8 cellular contexts compared by ENCODE assay signal in the genomic region with DNA sequence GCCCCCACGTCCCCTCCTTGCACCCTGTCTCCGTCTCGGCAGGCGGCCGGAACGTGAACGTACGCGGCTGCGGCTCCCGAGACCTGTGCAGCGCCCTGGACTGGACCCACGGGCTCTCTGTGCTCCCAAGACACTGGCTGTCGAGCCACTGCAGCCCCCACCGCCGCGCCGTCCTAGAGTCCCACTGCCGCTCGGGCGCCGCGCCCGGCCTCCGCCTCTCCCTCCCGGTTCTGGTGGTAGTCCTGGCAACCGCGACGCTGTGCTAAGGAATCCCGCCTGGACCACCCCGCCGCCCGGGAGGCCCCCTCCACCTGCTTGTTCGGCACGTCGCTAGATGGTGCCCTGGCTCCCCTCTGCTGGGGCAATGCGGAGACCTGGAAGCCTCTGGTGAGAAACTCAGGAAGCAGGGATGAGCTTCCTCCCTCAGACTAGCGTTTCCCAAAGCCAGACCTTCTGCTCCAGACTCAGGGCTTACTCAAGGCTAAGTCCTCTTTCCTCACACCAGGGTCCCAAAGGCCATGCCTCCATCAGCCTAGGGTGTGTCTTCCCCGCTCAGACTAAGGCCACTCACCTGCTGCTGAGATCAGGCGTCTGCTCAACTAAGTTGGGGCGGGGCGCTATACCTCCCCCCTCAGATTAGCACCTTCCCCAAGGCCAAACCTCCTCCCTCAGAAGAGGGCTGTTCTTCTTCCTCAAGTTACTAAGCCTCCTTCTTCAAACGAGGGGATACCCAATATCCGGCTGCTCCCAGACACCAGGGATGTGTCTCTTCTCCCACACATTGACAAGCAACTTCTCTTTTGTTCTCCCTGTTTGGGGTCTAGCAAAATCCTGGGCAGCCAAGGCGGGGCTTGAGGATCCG.
DNase-seq lines count a peak whose midpoint lies in the region; ATAC-seq and TF ChIP-seq lines count a peak whose summit lies in the region.

No MANE protein-coding gene starts in this region.

- peak overlapping the region; percentile 19 for H3K4me3 ChIP-seq in astrocyte of the cerebellum (ENCODE audit: low read depth, low read length)

- peak; percentile 20 for TF ChIP-seq CTCF in astrocyte of the cerebellum (IDR thresholded peaks at IDR 0.05; ENCODE audit: low read depth, low read length, missing control alignments)
- TF ChIP-seq CTCF in GM13976 (IDR thresholded peaks at IDR 0.05; ENCODE audit: borderline replicate concordance, control extremely low read depth, extremely low read depth, insufficient read depth, missing control alignments) = no peak

- DNase-seq in activated naive CD4-positive, alpha-beta T cell treated with anti-CD3 and anti-CD28 coated beads, Interleukin-2, amount 10 ng/mL, durations not matched to agents 7 days and 5 days = no peak
- no peak for DNase-seq in activated naive CD4-positive, alpha-beta T cell treated with anti-CD3 and anti-CD28 coated beads, Interleukin-2, amount 50 U/mL, for 16 hours
- no peak for DNase-seq in astrocyte of the cerebellum (ENCODE audit: low read depth)
- DNase-seq in islet precursor cell = peak; percentile 79
- no peak for DNase-seq in superior temporal gyrus (ENCODE audit: extremely low spot score)
- DNase-seq in GM13976 (ENCODE audit: low spot score) = no peak

- H3K27ac Mint-ChIP-seq in activated naive CD4-positive, alpha-beta T cell treated with anti-CD3 and anti-CD28 coated beads, Interleukin-2, amount 10 ng/mL, durations not matched to agents 7 days and 5 days = peak overlapping the region; percentile 24
- peak overlapping the region; percentile 78 for H3K27ac Mint-ChIP-seq in stimulated activated memory B cell treated with anti-CD40 and anti-IgM and Interleukin-4, amounts not matched to agents 10 μg/mL and 1 μg/mL and 100 μg/mL, for 72 hours

- peaks cover 47% of the 10 kb centered on the region for H3K27me3 Mint-ChIP-seq in activated naive CD4-positive, alpha-beta T cell treated with anti-CD3 and anti-CD28 coated beads, Interleukin-2, amount 10 ng/mL, durations not matched to agents 7 days and 5 days
- H3K27me3 Mint-ChIP-seq in stimulated activated memory B cell treated with anti-CD40 and anti-IgM and Interleukin-4, amounts not matched to agents 10 μg/mL and 1 μg/mL and 100 μg/mL, for 72 hours = peaks cover 31% of the 10 kb centered on the region

- in situ Hi-C loops in astrocyte of the cerebellum (cut with HindIII; ENCODE audit: low sequenced_read_pairs) = no loop called here
- in situ Hi-C loops in GM13976 (cut with MboI; ENCODE audit: low sequenced_read_pairs, unreplicated experiment) = no loop called here

- peaks cover 1% of the 10 kb centered on the region for H3K9me3 Mint-ChIP-seq in activated naive CD4-positive, alpha-beta T cell treated with anti-CD3 and anti-CD28 coated beads, Interleukin-2, amount 10 ng/mL, durations not matched to agents 7 days and 5 days
- peaks cover 3% of the 10 kb centered on the region for H3K9me3 Mint-ChIP-seq in stimulated activated memory B cell treated with anti-CD40 and anti-IgM and Interleukin-4, amounts not matched to agents 10 μg/mL and 1 μg/mL and 100 μg/mL, for 72 hours

- H3K4me1 Mint-ChIP-seq in activated naive CD4-positive, alpha-beta T cell treated with anti-CD3 and anti-CD28 coated beads, Interleukin-2, amount 10 ng/mL, durations not matched to agents 7 days and 5 days = peaks cover 30% of the 10 kb centered on the region
- H3K4me1 Mint-ChIP-seq in stimulated activated memory B cell treated with anti-CD40 and anti-IgM and Interleukin-4, amounts not matched to agents 10 μg/mL and 1 μg/mL and 100 μg/mL, for 72 hours = peaks cover 23% of the 10 kb centered on the region

- CTCF ChIA-PET in activated naive CD4-positive, alpha-beta T cell treated with anti-CD3 and anti-CD28 coated beads, Interleukin-2, amount 10 ng/mL, durations not matched to agents 7 days and 5 days (lab: Charles Lee) = interaction anchor here (1.8 kb wide), 1 partner anchor 31 kb away, joined by 6 read pairs; no protein-coding TSS in a partner anchor

- peaks cover 2% of the 10 kb centered on the region for H3K36me3 Mint-ChIP-seq in activated naive CD4-positive, alpha-beta T cell treated with anti-CD3 and anti-CD28 coated beads, Interleukin-2, amount 10 ng/mL, durations not matched to agents 7 days and 5 days
- H3K36me3 Mint-ChIP-seq in stimulated activated memory B cell treated with anti-CD40 and anti-IgM and Interleukin-4, amounts not matched to agents 10 μg/mL and 1 μg/mL and 100 μg/mL, for 72 hours = no peaks in the 10 kb centered on the region

- ATAC-seq in stimulated activated memory B cell treated with anti-CD40 and anti-IgM and Interleukin-4, amounts not matched to agents 10 μg/mL and 1 μg/mL and 100 μg/mL, for 72 hours = no peak
- no peak for ATAC-seq in HG02973 (IDR thresholded peaks at IDR 0.05; ENCODE audit: unreplicated experiment)

- peak overlapping the region; percentile 22 for H3K4me3 Mint-ChIP-seq in activated naive CD4-positive, alpha-beta T cell treated with anti-CD3 and anti-CD28 coated beads, Interleukin-2, amount 10 ng/mL, durations not matched to agents 7 days and 5 days
- peak overlapping the region; percentile 13 for H3K4me3 Mint-ChIP-seq in stimulated activated memory B cell treated with anti-CD40 and anti-IgM and Interleukin-4, amounts not matched to agents 10 μg/mL and 1 μg/mL and 100 μg/mL, for 72 hours
